In the genomic region with DNA sequence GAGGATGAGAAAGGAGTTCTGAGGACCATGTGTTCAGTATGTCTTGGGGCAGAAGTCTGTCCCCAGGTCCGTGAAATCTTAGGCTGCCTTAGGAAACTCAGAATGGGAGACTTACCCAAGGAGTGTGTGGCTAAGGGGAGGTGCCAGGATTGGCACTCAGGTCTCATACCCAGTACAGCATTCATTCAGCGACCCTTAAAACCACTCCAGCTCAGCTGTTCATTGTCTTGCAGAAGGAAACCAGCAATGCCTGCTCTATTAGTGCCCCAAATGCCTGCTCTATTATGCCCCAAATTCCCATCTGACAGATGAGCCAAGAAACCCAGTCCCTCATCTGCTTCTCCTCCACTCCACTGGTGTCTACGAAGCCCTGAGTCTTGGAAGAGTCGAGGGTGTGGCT, we compare ENCODE assay signal across 28 cellular contexts.
DNase-seq lines count a peak whose midpoint lies in the region; ATAC-seq and TF ChIP-seq lines count a peak whose summit lies in the region.
"Had no signal": no experiment of that assay in that cellular context is flagged by ENCODE, and none has a peak within 500 bp of the region (broad histone marks: within the 10 kb centered on the region; RNA-seq: fewer than 3 reads in every experiment).

No MANE protein-coding gene starts in this region.

- TF ChIP-seq EP300 in esophagus muscularis mucosa (IDR thresholded peaks at IDR 0.05): no peak

- H3K4me2 ChIP-seq in BLaER1 treated with 17β-estradiol and CSF1 and Interleukin-3, amounts not matched to agents 10 nM and 100 nM: peak overlapping the region in 7 of 11 experiments; percentile 3 to 56 (median 47); a peak in 8 of 22 replicates

- in situ Hi-C loops in gastrocnemius medialis (cut with MboI; ENCODE audit: low sequenced_read_pairs in 4 of 4): no loop called here

- H3K27ac Mint-ChIP-seq in T-helper 17 cell: peak overlapping the region; percentile 14
- H3K27ac Mint-ChIP-seq: CD8-positive, alpha-beta T cell; naive thymus-derived CD4-positive, alpha-beta T cell; stimulated activated naive B cell treated with anti-CD40 and anti-IgM and Interleukin-4, amounts not matched to agents 10 μg/mL and 1 μg/mL and 100 μg/mL, for 72 hours had no signal

- peak overlapping the region in 1 of 11 experiments; percentile 5; a peak in 3 of 22 replicates for H3K27ac ChIP-seq in BLaER1 treated with 17β-estradiol and CSF1 and Interleukin-3, amounts not matched to agents 10 nM and 100 nM
- H3K27ac ChIP-seq in esophagus muscularis mucosa (replicated peaks in 1 of 4) (peak overlapping the region; percentile 36 to 67 (median 47)), gastrocnemius medialis (peak overlapping the region; percentile 46 to 66 (median 52))
- H3K27ac ChIP-seq: testis had no signal

- ATAC-seq in T-helper 17 cell: no peak
- ATAC-seq in gastrocnemius medialis: peak in 1 of 2 donors; percentile 4
- ATAC-seq in left lobe of liver: no peak
- no peak for ATAC-seq in GM21423 (IDR thresholded peaks at IDR 0.05; ENCODE audit: unreplicated experiment)
- ATAC-seq: CD8-positive, alpha-beta T cell; GM12878; naive thymus-derived CD4-positive, alpha-beta T cell; stimulated activated naive B cell treated with anti-CD40 and anti-IgM and Interleukin-4, amounts not matched to agents 10 μg/mL and 1 μg/mL and 100 μg/mL, for 72 hours had no signal

- DNase-seq in T-helper 17 cell: no peak
- no peak for DNase-seq in esophagus muscularis mucosa (ENCODE audit: extremely low spot score)
- DNase-seq in gastrocnemius medialis: no peak
- no peak for DNase-seq in stimulated activated CD4-positive, alpha-beta T cell treated with anti-CD3 and anti-CD28 coated beads, Interleukin-4, amount 100 ng/mL, for 1 hour
- DNase-seq in left lobe of liver (ENCODE audit: low spot score): no peak
- DNase-seq in activated T-cell treated with anti-CD3 and anti-CD28 coated beads, Interleukin-2, amount 50 U/mL, for 1 hour: no peak
- DNase-seq: activated CD4-positive, alpha-beta T cell treated with anti-CD3 and anti-CD28 coated beads, Interleukin-2, amount 50 U/mL, for 4 hours; activated CD4-positive, CD25-positive, alpha-beta regulatory T cell; activated naive CD4-positive, alpha-beta T cell; CD8-positive, alpha-beta T cell; EL; glutamatergic neuron; KBM-7; naive thymus-derived CD4-positive, alpha-beta T cell; NCI-H1092; NCI-H187; NCI-H2171; OCI-M1; sigmoid colon; stimulated activated CD4-positive, alpha-beta T cell treated with anti-CD3 and anti-CD28 coated beads, Interleukin-15, amount 100 ng/mL, for 24 hours; stimulated activated naive B cell treated with anti-CD40 and anti-IgM and Interleukin-4, amounts not matched to agents 10 μg/mL and 1 μg/mL and 100 μg/mL, for 72 hours; T-helper 1 cell; testis had no signal

- peaks cover 8% of the 10 kb centered on the region for H3K4me1 Mint-ChIP-seq in T-helper 17 cell

- intact Hi-C loops in esophagus muscularis mucosa (cut with DNase I): no loop called here
- intact Hi-C loops in gastrocnemius medialis (cut with DNase I; ENCODE audit: low total_unique reads): loop anchor here (2.0 kb wide), 1 partner anchor 23 kb away; no protein-coding TSS in a partner anchor

- H3K9me3 ChIP-seq in BLaER1 treated with 17β-estradiol and CSF1 and Interleukin-3, amounts not matched to agents 10 nM and 100 nM (replicated peaks in 1 of 11): no peaks in the 10 kb centered on the region
- H3K9me3 ChIP-seq in T-helper 17 cell (ENCODE audit: control insufficient read depth, low read length, poor library complexity, severe bottlenecking) (no peaks in the 10 kb centered on the region), esophagus muscularis mucosa (no peaks in the 10 kb centered on the region), gastrocnemius medialis (no peaks in the 10 kb centered on the region)
- H3K9me3 ChIP-seq: HAP-1, prostate gland, sigmoid colon, testis had no signal

- peaks cover 42 to 88% (median 70%) of the 10 kb centered on the region in 11 experiments for H3K36me3 ChIP-seq in BLaER1 treated with 17β-estradiol and CSF1 and Interleukin-3, amounts not matched to agents 10 nM and 100 nM
- H3K36me3 ChIP-seq in esophagus muscularis mucosa: peaks cover 0 to 3% (median 1%) of the 10 kb centered on the region in 4 donors
- no peaks in the 10 kb centered on the region for H3K36me3 ChIP-seq in gastrocnemius medialis
- H3K36me3 ChIP-seq: HAP-1, prostate gland had no signal

- TF ChIP-seq POLR2A in esophagus muscularis mucosa (IDR thresholded peaks at IDR 0.05; ENCODE audit: low read depth): no peak
- no peak for TF ChIP-seq POLR2A in gastrocnemius medialis (IDR thresholded peaks at IDR 0.05)

- no peak overlapping the region for H3K9ac ChIP-seq in BLaER1 treated with 17β-estradiol and CSF1 and Interleukin-3, amounts not matched to agents 10 nM and 100 nM

- H4K20me1 ChIP-seq in BLaER1 treated with 17β-estradiol and CSF1 and Interleukin-3, amounts not matched to agents 10 nM and 100 nM: peaks cover 50 to 100% (median 69%) of the 10 kb centered on the region in 11 experiments

- no peaks in the 10 kb centered on the region for H3K27me3 Mint-ChIP-seq in T-helper 17 cell
- H3K27me3 Mint-ChIP-seq: naive thymus-derived CD4-positive, alpha-beta T cell; stimulated activated naive B cell treated with anti-CD40 and anti-IgM and Interleukin-4, amounts not matched to agents 10 μg/mL and 1 μg/mL and 100 μg/mL, for 72 hours had no signal

- no peak for TF ChIP-seq CTCF in esophagus muscularis mucosa (IDR thresholded peaks at IDR 0.05)
- TF ChIP-seq CTCF in gastrocnemius medialis (IDR thresholded peaks at IDR 0.05 in 4 of 5, conservative IDR thresholded peaks at IDR 0.05 in 1 of 5): no peak

- H3K27me3 ChIP-seq in BLaER1 treated with 17β-estradiol and CSF1 and Interleukin-3, amounts not matched to agents 10 nM and 100 nM: no peaks in the 10 kb centered on the region
- H3K27me3 ChIP-seq in esophagus muscularis mucosa: no peaks in the 10 kb centered on the region
- H3K27me3 ChIP-seq in gastrocnemius medialis: no peaks in the 10 kb centered on the region
- H3K27me3 ChIP-seq: sigmoid colon, testis had no signal

- peaks cover 58 to 75% (median 71%) of the 10 kb centered on the region in 10 experiments for H3K4me1 ChIP-seq in BLaER1 treated with 17β-estradiol and CSF1 and Interleukin-3, amounts not matched to agents 10 nM and 100 nM
- H3K4me1 ChIP-seq in esophagus muscularis mucosa: peaks cover 62 to 100% (median 89%) of the 10 kb centered on the region in 4 donors
- peaks cover 61 to 67% of the 10 kb centered on the region in 2 donors for H3K4me1 ChIP-seq in gastrocnemius medialis
- H3K4me1 ChIP-seq: HAP-1 had no signal

- 87% methylated on average over 4 of the region's 4 CpGs for WGBS in esophagus muscularis mucosa

- no peak overlapping the region for H3K4me3 ChIP-seq in BLaER1 treated with 17β-estradiol and CSF1 and Interleukin-3, amounts not matched to agents 10 nM and 100 nM
- H3K4me3 ChIP-seq in esophagus muscularis mucosa (no peak overlapping the region), gastrocnemius medialis (no peak overlapping the region)
- H3K4me3 ChIP-seq: GM12878, HAP-1, prostate gland, sigmoid colon, testis had no signal

- no peak overlapping the region for H3K4me3 Mint-ChIP-seq in T-helper 17 cell
- H3K4me3 Mint-ChIP-seq: CD8-positive, alpha-beta T cell; naive thymus-derived CD4-positive, alpha-beta T cell; stimulated activated naive B cell treated with anti-CD40 and anti-IgM and Interleukin-4, amounts not matched to agents 10 μg/mL and 1 μg/mL and 100 μg/mL, for 72 hours had no signal

- no peaks in the 10 kb centered on the region for H3K36me3 Mint-ChIP-seq in T-helper 17 cell (ENCODE audit: low read depth)
